24 cellular contexts compared by ENCODE assay signal in genomic region chr2:35651688-35652323, GRCh38.
A peak's percentile ranks its signal among the peaks of the same experiment; 100 is the strongest.
DNase-seq lines count a peak whose midpoint lies in the region; ATAC-seq and TF ChIP-seq lines count a peak whose summit lies in the region.
"Had no signal": no experiment of that assay in that cellular context is flagged by ENCODE, and none has a peak within 500 bp of the region (broad histone marks: within the 10 kb centered on the region; RNA-seq: fewer than 3 reads in every experiment).

No MANE protein-coding gene starts in this region.

- intact Hi-C loops in mucosa of descending colon (cut with DNase I, micrococcal nuclease), result no loop called here
- intact Hi-C loops in transverse colon (cut with DNase I; ENCODE audit: low total_unique reads), result no loop called here

- no peak overlapping the region for H3K4me2 ChIP-seq in hepatocyte
- H3K4me2 ChIP-seq: BLaER1, KMS-11 had no signal

- H3K9me3 ChIP-seq in hepatocyte (ENCODE audit: low read depth) (no peaks in the 10 kb centered on the region), mucosa of descending colon (no peaks in the 10 kb centered on the region), transverse colon (no peaks in the 10 kb centered on the region)
- H3K9me3 ChIP-seq: BLaER1, Caco-2, Peyer's patch had no signal

- no peaks in the 10 kb centered on the region for H3K9me2 ChIP-seq in hepatocyte (replicated peaks; ENCODE audit: insufficient read depth)

- H2AFZ ChIP-seq in hepatocyte, result no peak overlapping the region

- in situ Hi-C loops in transverse colon (cut with MboI; ENCODE audit: low pct_ligation_motif_present in 1 of 4, low pct_unique_long_range_greater_than_20kb in 1 of 4, low sequenced_read_pairs in 3 of 4), result no loop called here

- peak; percentile 80 for DNase-seq in LNCaP clone FGC (ENCODE audit: low read depth)
- peak; percentile 16 for DNase-seq in hepatocyte (ENCODE audit: low spot score)
- DNase-seq in mucosa of descending colon, result peak in 1 of 3 donors; percentile 17
- no peak for DNase-seq in transverse colon
- no peak for DNase-seq in NCI-H1436 (lab: John Stamatoyannopoulos, UW)
- DNase-seq in amniotic stem cell (lab: John Stamatoyannopoulos, UW), result no peak
- no peak for DNase-seq in SIG-M5 treated with dmso at 0.1 percent for 504 hours (lab: John Stamatoyannopoulos, UW; ENCODE audit: unreplicated experiment)
- DNase-seq: ACHN; CD4-positive, alpha-beta memory T cell; DMS 273 treated with DMSO at 0.1 percent for 48 hours; DMS79 treated with DMSO at 0.1 percent for 48 hours; H7; HFFc6; IMR-90; NCI-H1105; NCI-H2029 treated with DMSO at 0.1 percent for 48 hours; NCI-H345; NCI-H524 treated with DMSO at 0.1 percent for 48 hours; NCI-H82; Peyer's patch had no signal

- TF ChIP-seq EP300 in transverse colon (IDR thresholded peaks at IDR 0.05; ENCODE audit: low read depth), result no peak

- H3K27ac ChIP-seq in hepatocyte, result peak overlapping the region; percentile 65
- H3K27ac ChIP-seq in transverse colon, result peak overlapping the region; percentile 26 to 49 (median 40)
- H3K27ac ChIP-seq: BLaER1, HL-60, KMS-11, Peyer's patch had no signal

- TF ChIP-seq CTCF in LNCaP clone FGC (IDR thresholded peaks at IDR 0.05; ENCODE audit: control insufficient read depth, extremely low read depth, insufficient read depth) (no peak), hepatocyte (IDR thresholded peaks at IDR 0.05; ENCODE audit: poor library complexity) (no peak), mucosa of descending colon (IDR thresholded peaks at IDR 0.05) (no peak), transverse colon (IDR thresholded peaks at IDR 0.05) (no peak)

- H3K27me3 ChIP-seq in hepatocyte (no peaks in the 10 kb centered on the region), transverse colon (no peaks in the 10 kb centered on the region)
- H3K27me3 ChIP-seq: BLaER1, Peyer's patch had no signal

- peak; percentile 93 for ATAC-seq in mucosa of descending colon

- no peaks in the 10 kb centered on the region for H4K20me1 ChIP-seq in hepatocyte (ENCODE audit: insufficient read depth, poor library complexity, severe bottlenecking)
- H4K20me1 ChIP-seq: BLaER1 had no signal

- H3K4me1 ChIP-seq in hepatocyte (ENCODE audit: insufficient read depth) (no peaks in the 10 kb centered on the region), mucosa of descending colon (ENCODE audit: low read depth) (no peaks in the 10 kb centered on the region), transverse colon (peaks cover 0 to 5% (median 0%) of the 10 kb centered on the region in 4 donors)
- H3K4me1 ChIP-seq: BLaER1, Peyer's patch had no signal

- WGBS in hepatocyte (ENCODE audit: low lambda C conversion rate, missing lambda C conversion rate), result 81% methylated on average over 2 of the region's 2 CpGs
- 32 to 45% methylated on average over 2 of the region's 2 CpGs for WGBS in transverse colon (ENCODE audit: low coverage in 1 of 2), 2 donors

- H3K36me3 ChIP-seq in hepatocyte (replicated peaks; ENCODE audit: insufficient read depth, low read depth), result no peaks in the 10 kb centered on the region
- H3K36me3 ChIP-seq in mucosa of descending colon (ENCODE audit: low read depth), result no peaks in the 10 kb centered on the region
- H3K36me3 ChIP-seq in transverse colon, result no peaks in the 10 kb centered on the region
- H3K36me3 ChIP-seq: BLaER1, Peyer's patch had no signal

- no peak overlapping the region for H3K4me3 ChIP-seq in LNCaP clone FGC (ENCODE audit: low read depth, low read length)
- no peak overlapping the region for H3K4me3 ChIP-seq in hepatocyte
- no peak overlapping the region for H3K4me3 ChIP-seq in mucosa of descending colon
- no peak overlapping the region for H3K4me3 ChIP-seq in transverse colon
- H3K4me3 ChIP-seq: BLaER1, Peyer's patch had no signal

- no peak for TF ChIP-seq POLR2A in transverse colon (IDR thresholded peaks at IDR 0.05)

- no peaks in the 10 kb centered on the region for H3K79me2 ChIP-seq in hepatocyte

Comparison
In these comparisons a context has a peak if more than half of its experiments do, and no peak if none do; other contexts are left out.
1. DNase-seq: peak in LNCaP clone FGC (single experiment) and hepatocyte (single experiment); none in transverse colon (single experiment), NCI-H1436 (single experiment), amniotic stem cell (single experiment) and SIG-M5 treated with dmso at 0.1 percent for 504 hours (single experiment).